Comparison of ENCODE assay signal across 14 cellular contexts in the genomic region with DNA sequence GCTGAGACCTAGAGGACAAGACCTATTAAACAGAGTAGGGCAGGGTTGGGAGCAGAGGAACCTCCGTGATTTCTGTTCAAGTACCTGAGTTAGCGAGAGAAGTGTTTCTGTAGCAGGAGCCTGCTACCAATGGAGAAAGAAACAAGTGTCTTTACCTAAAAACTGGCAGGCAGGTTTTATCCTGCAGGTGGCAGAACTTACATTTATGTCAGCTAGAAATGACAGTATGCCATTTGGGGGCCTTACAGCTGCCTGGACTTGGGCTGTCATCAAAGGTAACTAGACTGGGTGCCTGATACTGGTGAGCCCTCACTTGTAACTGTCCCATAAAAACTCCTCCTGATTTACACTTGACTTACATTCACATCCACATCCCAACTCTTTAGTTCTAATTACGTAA.
DNase-seq lines count a peak whose midpoint lies in the region; ATAC-seq and TF ChIP-seq lines count a peak whose summit lies in the region.
"Had no signal": no experiment of that assay in that cellular context is flagged by ENCODE, and none has a peak within 500 bp of the region (broad histone marks: within the 10 kb centered on the region; RNA-seq: fewer than 3 reads in every experiment).

No MANE protein-coding gene starts in this region.

- intact Hi-C loops in OCI-LY7 (cut with micrococcal nuclease; ENCODE audit: unreplicated experiment) = no loop called here

- no peak for TF ChIP-seq EP300 in gastroesophageal sphincter (IDR thresholded peaks at IDR 0.05)

- no peak overlapping the region for H2AFZ ChIP-seq in OCI-LY7 (ENCODE audit: low read length)

- H3K36me3 ChIP-seq in OCI-LY7 (ENCODE audit: insufficient read depth, low read length) = no peaks in the 10 kb centered on the region
- H3K36me3 ChIP-seq in gastroesophageal sphincter = no peaks in the 10 kb centered on the region

- no peak overlapping the region for H3K4me2 ChIP-seq in OCI-LY7 (ENCODE audit: low read length)

- H4K20me1 ChIP-seq in OCI-LY7 (ENCODE audit: insufficient read depth, low read length) = no peaks in the 10 kb centered on the region

- ATAC-seq in GM19351 (IDR thresholded peaks at IDR 0.05; ENCODE audit: unreplicated experiment) (peak; percentile 65), gastroesophageal sphincter (no peak), HG03025 (IDR thresholded peaks at IDR 0.05; ENCODE audit: low FRiP score, unreplicated experiment) (no peak)
- ATAC-seq: esophagus mucosa, T-cell had no signal

- no peak overlapping the region for H3K27ac ChIP-seq in OCI-LY7 (ENCODE audit: low read depth, low read length, poor library complexity, severe bottlenecking)
- H3K27ac ChIP-seq in gastroesophageal sphincter = no peak overlapping the region

- BruUV-seq in OCI-LY7 (replicated peaks; lab: Mats Ljungman, UMichigan) = no TSS peak

- POLR2A ChIA-PET in OCI-LY7 (lab: Charles Lee) = interaction anchor here (1.0 to 1.4 kb wide), 2 partner anchors 21 to 53 kb away, joined by 3 read pairs; no protein-coding TSS in a partner anchor

- peak; percentile 78 for DNase-seq in DMS53 (lab: John Stamatoyannopoulos, UW)
- DNase-seq in OCI-LY7 (ENCODE audit: low spot score) = peak; percentile 67
- DNase-seq in iPS-NIHi7 (ENCODE audit: extremely low spot score) = peak; percentile 42
- DNase-seq in activated CD4-positive, alpha-beta T cell treated with anti-CD3 and anti-CD28 coated beads, Interleukin-2, amount 50 U/mL, for 1 hour = no peak
- no peak for DNase-seq in C1 segment of cervical spinal cord (lab: John Stamatoyannopoulos, UW)
- DNase-seq: activated CD4-positive, alpha-beta T cell treated with anti-CD3 and anti-CD28 coated beads, Interleukin-2, amount 50 U/mL, for 48 hours; activated gamma-delta T cell treated with Interleukin-2 at 50 U/mL for 16 hours; stimulated activated CD4-positive, alpha-beta T cell treated with anti-CD3 and anti-CD28 coated beads, Interleukin-2, amount 100 ng/mL, for 48 hours; stimulated activated naive B cell treated with anti-CD40 and anti-IgM and Interleukin-4, amounts not matched to agents 10 μg/mL and 1 μg/mL and 100 μg/mL, for 72 hours; T-cell had no signal

- no peaks in the 10 kb centered on the region for H3K79me2 ChIP-seq in OCI-LY7 (ENCODE audit: insufficient read depth, low read depth, low read length)

- peaks cover 40% of the 10 kb centered on the region for H3K27me3 ChIP-seq in gastroesophageal sphincter

- H3K9me3 ChIP-seq in OCI-LY7 (ENCODE audit: low read length) (no peaks in the 10 kb centered on the region), gastroesophageal sphincter (no peaks in the 10 kb centered on the region)

- no peak for TF ChIP-seq POLR2A in gastroesophageal sphincter (IDR thresholded peaks at IDR 0.05)

- H3K4me1 ChIP-seq in OCI-LY7 (ENCODE audit: insufficient read depth, low read length, poor library complexity, severe bottlenecking) (no peaks in the 10 kb centered on the region), gastroesophageal sphincter (no peaks in the 10 kb centered on the region)

- TF ChIP-seq CTCF in OCI-LY7 (conservative IDR thresholded peaks at IDR 0.05; ENCODE audit: low read length) = no peak
- TF ChIP-seq CTCF in gastroesophageal sphincter (IDR thresholded peaks at IDR 0.05) = no peak

- WGBS in gastroesophageal sphincter (ENCODE audit: low coverage in 1 of 2), 2 donors = 87 to 90% methylated on average over 2 to 3 of the region's 3 CpGs

- H3K4me3 ChIP-seq in OCI-LY7 (ENCODE audit: low read depth, low read length, poor library complexity, severe bottlenecking) = no peak overlapping the region
- no peak overlapping the region for H3K4me3 ChIP-seq in gastroesophageal sphincter

- CTCF ChIA-PET in OCI-LY7 (lab: Charles Lee; ENCODE audit: unreplicated experiment) = interaction anchor here (1.1 kb wide), 1 partner anchor 84 kb away, joined by 3 read pairs; no protein-coding TSS in a partner anchor

- H3K9me2 ChIP-seq in OCI-LY7 (ENCODE audit: insufficient read depth, low read length) = no peaks in the 10 kb centered on the region

Comparison
In these comparisons a context has a peak if more than half of its experiments do, and no peak if none do; other contexts are left out.
1. DNase-seq: peak in DMS53 (single experiment), OCI-LY7 (single experiment) and iPS-NIHi7 (single experiment); none in activated CD4-positive, alpha-beta T cell treated with anti-CD3 and anti-CD28 coated beads, Interleukin-2, amount 50 U/mL, for 1 hour (single experiment) and C1 segment of cervical spinal cord (0 of 14).